In the genomic region with DNA sequence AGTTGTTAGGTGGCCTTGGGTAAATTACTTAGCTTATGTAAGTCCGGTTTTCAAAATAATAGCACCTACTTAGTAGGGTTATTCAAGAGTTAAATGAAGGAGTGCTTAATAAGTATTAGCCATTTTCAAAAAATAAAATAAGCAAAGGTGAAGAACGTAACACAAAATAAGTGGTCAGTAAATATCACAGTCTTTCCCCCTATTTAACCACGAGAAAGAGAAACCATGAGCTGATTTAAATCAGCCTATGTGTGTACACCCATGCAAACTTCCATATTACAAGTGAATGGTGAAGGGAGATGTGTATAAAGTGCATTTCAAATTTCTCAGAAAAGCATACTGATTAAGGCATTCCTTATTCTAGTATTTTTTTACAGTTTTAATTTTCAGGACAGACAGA, we compare ENCODE assay signal across 10 cellular contexts. TPM values are rescaled to one million over a fixed set of nuclear protein-coding genes. Genes with fewer than 3 reads are reported as not detected.
DNase-seq lines count a peak whose midpoint lies in the region; ATAC-seq, FAIRE-seq and TF ChIP-seq lines count a peak whose summit lies in the region.
"Had no signal": no experiment of that assay in that cellular context is flagged by ENCODE, and none has a peak within 500 bp of the region (broad histone marks: within the 10 kb centered on the region; RNA-seq: fewer than 3 reads in every experiment).

No MANE protein-coding gene starts in this region.

- H3K4me3 ChIP-seq in GM12864 (ENCODE audit: low read depth, low read length): peak overlapping the region; percentile 78
- peak overlapping the region in 1 of 4 donors; percentile 51 for H3K4me3 ChIP-seq in adrenal gland
- H3K4me3 ChIP-seq in parathyroid adenoma (ENCODE audit: low read depth, low read length): no peak overlapping the region
- H3K4me3 ChIP-seq in small intestine (ENCODE audit: low read depth in 1 of 2, low read length in 2 of 2): peak overlapping the region in 1 of 2 donors; percentile 30
- H3K4me3 ChIP-seq in heart right ventricle: peak overlapping the region in 4 of 10 donors; percentile 9 to 52 (median 24)

- peak overlapping the region in 3 of 5 donors; percentile 24 to 82 (median 51) for H3K27ac ChIP-seq in adrenal gland
- H3K27ac ChIP-seq in parathyroid adenoma: peak overlapping the region; percentile 17
- no peak overlapping the region for H3K27ac ChIP-seq in small intestine (ENCODE audit: low read depth in 1 of 2, low read length in 1 of 2)
- H3K27ac ChIP-seq in heart right ventricle: peak overlapping the region in 5 of 10 donors; percentile 11 to 98 (median 61)

- H3K4me1 ChIP-seq in adrenal gland (replicated peaks in 1 of 2) (peaks cover 13 to 40% of the 10 kb centered on the region in 2 donors), parathyroid adenoma (peaks cover 10% of the 10 kb centered on the region), small intestine (ENCODE audit: control insufficient read depth in 2 of 2, insufficient read depth in 1 of 2, low read depth in 1 of 2, low read length in 1 of 2) (peaks cover 0 to 8% of the 10 kb centered on the region in 2 donors), heart right ventricle (peaks cover 0 to 97% (median 29%) of the 10 kb centered on the region in 9 donors)

- FAIRE-seq in small intestine (lab: Jason Lieb, UNC): no peak

- no peaks in the 10 kb centered on the region for H3K27me3 ChIP-seq in adrenal gland
- H3K27me3 ChIP-seq in parathyroid adenoma (ENCODE audit: control insufficient read depth, insufficient read depth, low read length): no peaks in the 10 kb centered on the region
- H3K27me3 ChIP-seq in small intestine (ENCODE audit: control insufficient read depth in 2 of 2, insufficient read depth in 2 of 2, low read length in 2 of 2): no peaks in the 10 kb centered on the region
- no peaks in the 10 kb centered on the region for H3K27me3 ChIP-seq in heart right ventricle

- no peak overlapping the region for H2AFZ ChIP-seq in parathyroid adenoma

- TF ChIP-seq CTCF in GM12864 (IDR thresholded peaks at IDR 0.05; ENCODE audit: low read depth, low read length, missing control alignments) (no peak), adrenal gland (IDR thresholded peaks at IDR 0.05) (no peak), parathyroid adenoma (IDR thresholded peaks at IDR 0.05) (no peak), heart right ventricle (IDR thresholded peaks at IDR 0.05) (no peak)

- H3K4me2 ChIP-seq in parathyroid adenoma (ENCODE audit: low read length): no peak overlapping the region

- intact Hi-C loops in adrenal gland (cut with DNase I) (no loop called here), heart right ventricle (cut with DNase I) (loop anchor here in 1 of 10 donors (10.0 kb wide), 1 partner anchor 111 kb away; the partner anchor contains the start of gene GPR155)

- no peaks in the 10 kb centered on the region for H3K36me3 ChIP-seq in adrenal gland (replicated peaks in 1 of 2)
- H3K36me3 ChIP-seq in parathyroid adenoma (ENCODE audit: control insufficient read depth, insufficient read depth, low read length): no peaks in the 10 kb centered on the region
- no peaks in the 10 kb centered on the region for H3K36me3 ChIP-seq in small intestine (ENCODE audit: control insufficient read depth in 2 of 2, insufficient read depth in 2 of 2, low read length in 2 of 2)
- H3K36me3 ChIP-seq in heart right ventricle: peaks cover 0 to 12% (median 0%) of the 10 kb centered on the region in 9 donors

- peaks cover 32% of the 10 kb centered on the region for H3K79me2 ChIP-seq in parathyroid adenoma

- H3K9me3 ChIP-seq in adrenal gland (replicated peaks in 1 of 3): no peaks in the 10 kb centered on the region
- no peaks in the 10 kb centered on the region for H3K9me3 ChIP-seq in parathyroid adenoma (ENCODE audit: control insufficient read depth, low read length)
- no peaks in the 10 kb centered on the region for H3K9me3 ChIP-seq in small intestine (ENCODE audit: control insufficient read depth, low read depth)
- H3K9me3 ChIP-seq in heart right ventricle: no peaks in the 10 kb centered on the region

- WGBS in adrenal gland, 4 donors: 53 to 66% (median 63%) methylated on average over 3 of the region's 3 CpGs
- WGBS in small intestine, 3 donors: 59 to 78% (median 67%) methylated on average over 3 of the region's 3 CpGs
- WGBS in heart right ventricle, 2 donors: 77 to 86% methylated on average over 3 of the region's 3 CpGs

- no peak for TF ChIP-seq POLR2A in adrenal gland (IDR thresholded peaks at IDR 0.05)

- no peak overlapping the region for H3K9ac ChIP-seq in parathyroid adenoma

- DNase-seq in GM12864 (ENCODE audit: low read depth) (no peak), KG1 (lab: John Stamatoyannopoulos, UW) (peak; percentile 25), adrenal gland (no peak), left lobe of liver (ENCODE audit: low spot score) (no peak), small intestine (no peak), heart right ventricle (no peak)
- DNase-seq: activated CD4-positive, CD25-positive, alpha-beta regulatory T cell; NCI-H226 had no signal

- ATAC-seq in GM19328 (IDR thresholded peaks at IDR 0.05; ENCODE audit: unreplicated experiment): no peak
- no peak for ATAC-seq in left lobe of liver
- no peak for ATAC-seq in heart right ventricle

RNA-seq across cellular contexts. Expression of gene WIPF1, which starts 2.2 kb away (rescaled TPM):
- total RNA-seq in adrenal gland (10 to 100 TPM; 12.1 to 42.4 (median 29.5) TPM), left lobe of liver (6.3 TPM), heart right ventricle (10 to 100 TPM; 12.4 to 48.1 (median 15.6) TPM)
- polyA plus RNA-seq in adrenal gland (10 to 100 TPM; 13.5 to 29.0 (median 23.5) TPM), small intestine (10 to 100 TPM in 2 of 3 donors, 1 to 10 TPM in 1; 3.1 to 15.4 (median 13.8) TPM), heart right ventricle (10 to 100 TPM in 1 of 2 donors, 1 to 10 TPM in 1; 9.1 to 16.6 TPM)

Comparison
In these comparisons a context has a peak if more than half of its experiments do, and no peak if none do; other contexts are left out.
1. H3K27ac ChIP-seq: peak in adrenal gland (3 of 5) and parathyroid adenoma (single experiment); none in small intestine (0 of 2).